Comparison of ENCODE assay signal across 1 cellular context in genomic region chr2:189657867-189658266, GRCh38.
TF ChIP-seq lines count a peak whose summit lies in the region.

No MANE protein-coding gene starts in this region.

TF ChIP-seq in IMR-90, 13 proteins besides CTCF, POLR2A, EP300 and RAD21 (continued from another document):
- TF ChIP-seq, protein P1, sequence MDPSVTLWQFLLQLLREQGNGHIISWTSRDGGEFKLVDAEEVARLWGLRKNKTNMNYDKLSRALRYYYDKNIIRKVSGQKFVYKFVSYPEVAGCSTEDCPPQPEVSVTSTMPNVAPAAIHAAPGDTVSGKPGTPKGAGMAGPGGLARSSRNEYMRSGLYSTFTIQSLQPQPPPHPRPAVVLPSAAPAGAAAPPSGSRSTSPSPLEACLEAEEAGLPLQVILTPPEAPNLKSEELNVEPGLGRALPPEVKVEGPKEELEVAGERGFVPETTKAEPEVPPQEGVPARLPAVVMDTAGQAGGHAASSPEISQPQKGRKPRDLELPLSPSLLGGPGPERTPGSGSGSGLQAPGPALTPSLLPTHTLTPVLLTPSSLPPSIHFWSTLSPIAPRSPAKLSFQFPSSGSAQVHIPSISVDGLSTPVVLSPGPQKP (IDR thresholded peaks at IDR 0.05; ENCODE audit: borderline replicate concordance, low read depth, low read length): no peak
- no peak for TF ChIP-seq SMC3 (IDR thresholded peaks at IDR 0.05; ENCODE audit: low read depth, low read length)
- no peak for TF ChIP-seq NFE2L2 (IDR thresholded peaks at IDR 0.05; ENCODE audit: low read depth, low read length)
- TF ChIP-seq MAZ (IDR thresholded peaks at IDR 0.05; ENCODE audit: borderline replicate concordance, low read depth, low read length): no peak
- TF ChIP-seq USF2 (IDR thresholded peaks at IDR 0.05; ENCODE audit: low read depth, low read length): no peak
